In genomic region chr3:155500429-155500828, GRCh38 we compare ENCODE assay signal across 18 cellular contexts.
DNase-seq lines count a peak whose midpoint lies in the region; ATAC-seq, FAIRE-seq and TF ChIP-seq lines count a peak whose summit lies in the region.
"Had no signal": no experiment of that assay in that cellular context is flagged by ENCODE, and none has a peak within 500 bp of the region (broad histone marks: within the 10 kb centered on the region; RNA-seq: fewer than 3 reads in every experiment).

No MANE protein-coding gene starts in this region.

- TF ChIP-seq RAD21 in H1 (IDR thresholded peaks at IDR 0.05 in 1 of 2, conservative IDR thresholded peaks at IDR 0.05 in 1 of 2; ENCODE audit: low read depth in 2 of 2, low read length in 2 of 2): no peak
- no peak for TF ChIP-seq RAD21 in neural cell (conservative IDR thresholded peaks at IDR 0.05)

- peaks cover 8% of the 10 kb centered on the region for H3K4me1 Mint-ChIP-seq in GM23338
- H3K4me1 Mint-ChIP-seq in activated naive CD4-positive, alpha-beta T cell treated with anti-CD3 and anti-CD28 coated beads for 36 hours (ENCODE audit: low read depth): peaks cover 2% of the 10 kb centered on the region

- FAIRE-seq in H1 (lab: Jason Lieb, UNC): peak; percentile 19
- FAIRE-seq: G401.6, GM12891, HepG2, HTR-8/SVneo had no signal

- no peak overlapping the region for H2BK5ac ChIP-seq in H1 (ENCODE audit: low read depth, low read length)

- no peak overlapping the region for H2BK20ac ChIP-seq in H1 (ENCODE audit: low read length)

- H2BK120ac ChIP-seq in H1 (replicated peaks; ENCODE audit: low read depth, low read length): no peak overlapping the region

- H3K36me3 Mint-ChIP-seq in GM23338 (ENCODE audit: low read depth): peaks cover 19% of the 10 kb centered on the region
- no peaks in the 10 kb centered on the region for H3K36me3 Mint-ChIP-seq in activated naive CD4-positive, alpha-beta T cell treated with anti-CD3 and anti-CD28 coated beads for 36 hours (ENCODE audit: low read depth)

- no peak overlapping the region for H3K27ac Mint-ChIP-seq in GM23338
- H3K27ac Mint-ChIP-seq in activated naive CD4-positive, alpha-beta T cell treated with anti-CD3 and anti-CD28 coated beads for 36 hours: no peak overlapping the region
- H3K27ac Mint-ChIP-seq: CD4-positive, alpha-beta T cell had no signal

- CTCF ChIA-PET in H1 (lab: Charles Lee; ENCODE audit: partially characterized antibody): interaction anchor here (0.7 to 2.3 kb wide), 4 partner anchors 9 to 201 kb away, joined by 3 to 9 read pairs (median 4); no protein-coding TSS in a partner anchor
- CTCF ChIA-PET in activated naive CD4-positive, alpha-beta T cell treated with anti-CD3 and anti-CD28 coated beads for 36 hours (lab: Charles Lee): no interaction called here

- intact Hi-C loops in activated naive CD4-positive, alpha-beta T cell treated with anti-CD3 and anti-CD28 coated beads for 36 hours (cut with micrococcal nuclease): no loop called here

- H3K9me3 ChIP-seq in H1 (ENCODE audit: insufficient read depth in 2 of 2, low read depth in 1 of 2, low read length in 1 of 2) (no peaks in the 10 kb centered on the region), neural cell (ENCODE audit: low read length) (no peaks in the 10 kb centered on the region)

- no peak overlapping the region for H3K4me3 Mint-ChIP-seq in GM23338
- no peak overlapping the region for H3K4me3 Mint-ChIP-seq in activated naive CD4-positive, alpha-beta T cell treated with anti-CD3 and anti-CD28 coated beads for 36 hours
- H3K4me3 Mint-ChIP-seq: CD4-positive, alpha-beta T cell had no signal

- no peak overlapping the region for H4K5ac ChIP-seq in H1 (ENCODE audit: insufficient read length, low read depth, low read length)

- H3K18ac ChIP-seq in H1 (ENCODE audit: extremely low read depth, low read length): no peak overlapping the region

- H4K91ac ChIP-seq in H1 (replicated peaks; ENCODE audit: insufficient read length, low read length): no peak overlapping the region

- TF ChIP-seq CTCF in GM23338 (conservative IDR thresholded peaks at IDR 0.05; ENCODE audit: low read depth in 2 of 2) (no peak), H1 (IDR thresholded peaks at IDR 0.05; ENCODE audit: control extremely low read depth in 1 of 3, insufficient read depth in 1 of 3, low read depth in 1 of 3, low read length in 3 of 3) (no peak), neural cell (IDR thresholded peaks at IDR 0.05; ENCODE audit: poor library complexity, severe bottlenecking) (no peak)

- no peaks in the 10 kb centered on the region for H3K9me3 Mint-ChIP-seq in GM23338
- H3K9me3 Mint-ChIP-seq in activated naive CD4-positive, alpha-beta T cell treated with anti-CD3 and anti-CD28 coated beads for 36 hours: no peaks in the 10 kb centered on the region
- H3K9me3 Mint-ChIP-seq: CD4-positive, alpha-beta T cell had no signal

- TF ChIP-seq EP300 in H1 (IDR thresholded peaks at IDR 0.05; ENCODE audit: borderline replicate concordance in 1 of 2, low read depth in 2 of 2, low read length in 2 of 2): no peak
- no peak for TF ChIP-seq EP300 in neural cell (conservative IDR thresholded peaks at IDR 0.05; ENCODE audit: poor library complexity, severe bottlenecking)

- peaks cover under 1% of the 10 kb centered on the region for H3K27me3 Mint-ChIP-seq in GM23338 (ENCODE audit: insufficient read depth, low read depth, poor library complexity)
- H3K27me3 Mint-ChIP-seq in activated naive CD4-positive, alpha-beta T cell treated with anti-CD3 and anti-CD28 coated beads for 36 hours (ENCODE audit: low read depth): no peaks in the 10 kb centered on the region
- H3K27me3 Mint-ChIP-seq: CD4-positive, alpha-beta T cell had no signal

- 96% methylated on average over 2 of the region's 2 CpGs; no CpG with 5 or more reads in 1 of the 2 experiments for WGBS in H1 (ENCODE audit: extremely low coverage in 1 of 2, insufficient coverage in 1 of 2, insufficient read length in 1 of 2, insufficient replicate concordance in 2 of 2, low coverage in 1 of 2, low lambda C conversion rate in 2 of 2, missing lambda C conversion rate in 1 of 2), 2 experiments

- H3F3A ChIP-seq in GM23338 (replicated peaks; ENCODE audit: low read depth) (no peaks in the 10 kb centered on the region), neural cell (ENCODE audit: insufficient read depth, low read length, poor library complexity, severe bottlenecking) (peaks cover 4% of the 10 kb centered on the region)

- H2BK15ac ChIP-seq in H1 (ENCODE audit: low read length): no peak overlapping the region

- no peak overlapping the region for H3K56ac ChIP-seq in H1 (replicated peaks; ENCODE audit: insufficient read length, low read depth, low read length)

- H3K36me3 ChIP-seq in GM23338 (ENCODE audit: insufficient read depth) (peaks cover 10% of the 10 kb centered on the region; the same call in 1 of the 2 replicates), H1 (ENCODE audit: control insufficient read depth in 2 of 4, insufficient read depth in 4 of 4, low read length in 3 of 4) (peaks cover 0 to 9% (median 2%) of the 10 kb centered on the region in 4 experiments; a peak in 2 of 8 replicates), neural cell (ENCODE audit: insufficient read depth, low read length) (peaks cover 8% of the 10 kb centered on the region)

- H3K4me1 ChIP-seq in GM23338 (ENCODE audit: insufficient read depth) (no peaks in the 10 kb centered on the region; the same call in 1 of the 2 replicates), H1 (replicated peaks in 1 of 4; ENCODE audit: control insufficient read depth in 3 of 4, insufficient read depth in 4 of 4, low read length in 3 of 4) (no peaks in the 10 kb centered on the region)

- no peak overlapping the region for H2AFZ ChIP-seq in GM23338
- no peak overlapping the region for H2AFZ ChIP-seq in H1 (ENCODE audit: low read length)
- H2AFZ ChIP-seq in neural cell (ENCODE audit: low read depth, low read length): no peak overlapping the region

- H2AK5ac ChIP-seq in H1 (ENCODE audit: low read depth, low read length): no peak overlapping the region

- POLR2A ChIA-PET in H1 (lab: Charles Lee; ENCODE audit: partially characterized antibody): no interaction called here

- ATAC-seq in GM23338 (no peak), HG03432 (IDR thresholded peaks at IDR 0.05; ENCODE audit: unreplicated experiment) (no peak), HG02759 (IDR thresholded peaks at IDR 0.05; ENCODE audit: unreplicated experiment) (no peak)
- ATAC-seq: HepG2 had no signal

- H4K20me1 ChIP-seq in GM23338 (replicated peaks; ENCODE audit: insufficient read depth) (no peaks in the 10 kb centered on the region), H1 (replicated peaks in 1 of 2; ENCODE audit: control insufficient read depth in 1 of 2, insufficient read depth in 2 of 2, low read length in 2 of 2) (no peaks in the 10 kb centered on the region), neural cell (ENCODE audit: insufficient read depth) (no peaks in the 10 kb centered on the region)

- H3K4me2 ChIP-seq in GM23338: no peak overlapping the region
- H3K4me2 ChIP-seq in H1 (ENCODE audit: insufficient read depth in 1 of 2, low read depth in 2 of 2, low read length in 2 of 2): no peak overlapping the region
- no peak overlapping the region for H3K4me2 ChIP-seq in neural cell (ENCODE audit: low read length)
- H3K4me2 ChIP-seq: KMS-11 had no signal

- no peaks in the 10 kb centered on the region; the same call in 1 of the 2 replicates for H3K9me2 ChIP-seq in GM23338 (ENCODE audit: insufficient read depth)
- H3K9me2 ChIP-seq in neural cell (ENCODE audit: insufficient read depth, low read length): no peaks in the 10 kb centered on the region

- H3K79me2 ChIP-seq in GM23338 (replicated peaks; ENCODE audit: insufficient read depth) (no peaks in the 10 kb centered on the region), H1 (ENCODE audit: control insufficient read depth in 1 of 2, insufficient read depth in 2 of 2, low read length in 2 of 2) (no peaks in the 10 kb centered on the region), neural cell (replicated peaks; ENCODE audit: insufficient read depth, low read length) (no peaks in the 10 kb centered on the region)

- H3K9ac ChIP-seq in H1 (replicated peaks in 1 of 4; ENCODE audit: extremely low read depth in 1 of 4, low read depth in 3 of 4, low read length in 3 of 4) (no peak overlapping the region), neural cell (ENCODE audit: low read length) (no peak overlapping the region)
- H3K9ac ChIP-seq: KMS-11 had no signal

- no peak overlapping the region for H3K4ac ChIP-seq in H1 (replicated peaks; ENCODE audit: insufficient read length, low read depth, low read length)

- H3K27me3 ChIP-seq in GM23338 (ENCODE audit: insufficient read depth) (no peaks in the 10 kb centered on the region), H1 (replicated peaks in 1 of 4; ENCODE audit: control insufficient read depth in 3 of 4, extremely low read depth in 1 of 4, insufficient read depth in 3 of 4, low read length in 3 of 4) (no peaks in the 10 kb centered on the region), neural cell (ENCODE audit: insufficient read depth, low read depth, low read length) (no peaks in the 10 kb centered on the region)

- H4K8ac ChIP-seq in H1 (ENCODE audit: extremely low read depth, insufficient read depth, low read length): no peak overlapping the region

- H3K14ac ChIP-seq in H1 (ENCODE audit: insufficient read length): no peak overlapping the region

- DNase-seq in AG08395 (ENCODE audit: low spot score): peak; percentile 9
- no peak for DNase-seq in GM23338 (ENCODE audit: low spot score)
- DNase-seq in H1 (ENCODE audit: low read depth in 1 of 2, low spot score in 2 of 2): no peak
- no peak for DNase-seq in activated naive CD4-positive, alpha-beta T cell treated with anti-CD3 and anti-CD28 coated beads for 36 hours
- no peak for DNase-seq in DMS 273 treated with DMSO at 0.1 percent for 48 hours (lab: John Stamatoyannopoulos, UW)
- DNase-seq: C1 segment of cervical spinal cord; Calu3; CD4-positive, alpha-beta T cell; DMS79 had no signal

- H3K23ac ChIP-seq in H1 (ENCODE audit: insufficient read length): no peak overlapping the region

- H3K27ac ChIP-seq in GM23338 (ENCODE audit: low read depth) (0 out of 2 replicates have a peak overlapping the region, but pooled peaks have one; percentile 23), H1 (ENCODE audit: low read depth, low read length) (no peak overlapping the region), neural cell (ENCODE audit: low read length) (peak overlapping the region; percentile 26)
- H3K27ac ChIP-seq: 22Rv1, KMS-11 had no signal

- no peak for TF ChIP-seq POLR2A in H1 (IDR thresholded peaks at IDR 0.05; ENCODE audit: control extremely low read depth in 1 of 2, low read depth in 2 of 2, low read length in 2 of 2)

- H3K4me3 ChIP-seq in GM23338 (no peak overlapping the region), H1 (ENCODE audit: extremely low read depth in 1 of 4, insufficient read depth in 2 of 4, low read depth in 3 of 4, low read length in 4 of 4) (no peak overlapping the region), neural cell (ENCODE audit: low read length) (no peak overlapping the region)

- H3K79me1 ChIP-seq in H1 (ENCODE audit: low read depth, low read length): no peaks in the 10 kb centered on the region

- no peak overlapping the region for H2BK12ac ChIP-seq in H1 (ENCODE audit: low read depth, low read length)

- no peaks in the 10 kb centered on the region for H3K23me2 ChIP-seq in H1 (ENCODE audit: low read depth, low read length)

TF ChIP-seq in H1, 55 proteins besides CTCF, POLR2A, EP300 and RAD21 (continues in another document):
- TF ChIP-seq CBX5 (IDR thresholded peaks at IDR 0.05; ENCODE audit: low read depth, low read length): no peak
